29 cellular contexts compared by ENCODE assay signal in genomic region chr9:105059260-105059659, GRCh38.
"Had no signal": no experiment of that assay in that cellular context is flagged by ENCODE, and none has a peak within 500 bp of the region (broad histone marks: within the 10 kb centered on the region; RNA-seq: fewer than 3 reads in every experiment).

No MANE protein-coding gene starts in this region.

- H3K27me3 ChIP-seq: colonic mucosa, dorsolateral prefrontal cortex, pancreas, sigmoid colon, vagina had no signal

- H3K9me3 ChIP-seq: colonic mucosa, pancreas, prostate gland, sigmoid colon, vagina had no signal

- H3K27me3 Mint-ChIP-seq: type B pancreatic cell had no signal

- H3K27ac ChIP-seq: colonic mucosa, dorsolateral prefrontal cortex, pancreas, prostate gland, sigmoid colon, vagina had no signal

- H3K36me3 Mint-ChIP-seq: activated naive CD8-positive, alpha-beta T cell treated with anti-CD3 and anti-CD28 coated beads for 36 hours; memory B cell; naive thymus-derived CD8-positive, alpha-beta T cell; stimulated activated effector memory CD8-positive, alpha-beta T cell treated with anti-CD3 and anti-CD28 coated beads, Interleukin-12 subunit alpha, Interleukin-12 subunit beta, amount 100 ng/mL, for 72 hours; T-cell; type B pancreatic cell had no signal

- H3K4me3 Mint-ChIP-seq: activated naive CD4-positive, alpha-beta T cell treated with anti-CD3 and anti-CD28 coated beads for 36 hours; activated naive CD8-positive, alpha-beta T cell treated with anti-CD3 and anti-CD28 coated beads for 36 hours; activated T-helper 1 cell treated with anti-CD3 and anti-CD28 coated beads, Interleukin-12 subunit alpha, Interleukin-12 subunit beta, Interleukin-2, Interleukin-4 antibody, amounts not matched to agents 30 ng/mL and 10 ng/mL and 1 ng/mL, durations not matched to agents 14 hours and 24 hours and 36 hours; memory B cell; naive thymus-derived CD8-positive, alpha-beta T cell; neural crest cell; stimulated activated effector memory CD8-positive, alpha-beta T cell treated with anti-CD3 and anti-CD28 coated beads, Interleukin-12 subunit alpha, Interleukin-12 subunit beta, amount 100 ng/mL, for 72 hours; stimulated activated naive CD8-positive, alpha-beta T cell treated with anti-CD3 and anti-CD28 coated beads, Interleukin-15, Interleukin-2, amounts not matched to agents 100 ng/mL and 50 ng/mL, for 24 hours; T-cell; type B pancreatic cell had no signal

- H3K27ac Mint-ChIP-seq: activated naive CD4-positive, alpha-beta T cell treated with anti-CD3 and anti-CD28 coated beads for 36 hours; activated naive CD8-positive, alpha-beta T cell treated with anti-CD3 and anti-CD28 coated beads for 36 hours; activated T-helper 1 cell treated with anti-CD3 and anti-CD28 coated beads, Interleukin-12 subunit alpha, Interleukin-12 subunit beta, Interleukin-2, Interleukin-4 antibody, amounts not matched to agents 30 ng/mL and 10 ng/mL and 1 ng/mL, durations not matched to agents 14 hours and 24 hours and 36 hours; memory B cell; stimulated activated effector memory CD8-positive, alpha-beta T cell treated with anti-CD3 and anti-CD28 coated beads, Interleukin-12 subunit alpha, Interleukin-12 subunit beta, amount 100 ng/mL, for 72 hours; stimulated activated naive CD8-positive, alpha-beta T cell treated with anti-CD3 and anti-CD28 coated beads, Interleukin-15, Interleukin-2, amounts not matched to agents 100 ng/mL and 50 ng/mL, for 24 hours; T-cell; type B pancreatic cell had no signal

- H3K4me3 ChIP-seq: colonic mucosa, dorsolateral prefrontal cortex, pancreas, prostate gland, sigmoid colon, vagina had no signal

- H3K9me3 Mint-ChIP-seq: activated naive CD8-positive, alpha-beta T cell treated with anti-CD3 and anti-CD28 coated beads for 36 hours; memory B cell; naive thymus-derived CD8-positive, alpha-beta T cell; stimulated activated effector memory CD8-positive, alpha-beta T cell treated with anti-CD3 and anti-CD28 coated beads, Interleukin-12 subunit alpha, Interleukin-12 subunit beta, amount 100 ng/mL, for 72 hours; stimulated activated naive CD8-positive, alpha-beta T cell treated with anti-CD3 and anti-CD28 coated beads, Interleukin-15, Interleukin-2, amounts not matched to agents 100 ng/mL and 50 ng/mL, for 24 hours; T-cell had no signal

- H3K36me3 ChIP-seq: colonic mucosa, pancreas, prostate gland, sigmoid colon, vagina had no signal

- DNase-seq: activated CD4-positive, alpha-beta T cell treated with anti-CD3 and anti-CD28 coated beads for 4 hours; activated CD4-positive, alpha-beta T cell treated with anti-CD3 and anti-CD28 coated beads, Interleukin-2, amount 50 U/mL, for 4 hours; activated CD8-positive, alpha-beta memory T cell treated with anti-CD3 and anti-CD28 coated beads for 24 hours; activated effector memory CD4-positive, alpha-beta T cell treated with anti-CD3 and anti-CD28 coated beads, Interleukin-2, amount 50 U/mL, for 16 hours; activated naive CD4-positive, alpha-beta T cell treated with anti-CD3 and anti-CD28 coated beads for 36 hours; activated naive CD8-positive, alpha-beta T cell treated with anti-CD3 and anti-CD28 coated beads for 36 hours; activated T-cell treated with anti-CD3 and anti-CD28 coated beads, Interleukin-2, amount 50 U/mL, for 1 hour; amniotic stem cell; colonic mucosa; dorsolateral prefrontal cortex; effector memory CD4-positive, alpha-beta T cell; islet precursor cell; left cardiac atrium; naive thymus-derived CD8-positive, alpha-beta T cell; nucleus accumbens; pancreas; sigmoid colon; small intestine; stimulated activated CD4-positive, alpha-beta T cell treated with anti-CD3 and anti-CD28 coated beads, Interleukin-4, amount 100 ng/mL, for 24 hours; T-cell had no signal

- H3K4me1 ChIP-seq: prostate gland had no signal

- FAIRE-seq: frontal cortex, pancreas, small intestine had no signal
